In genomic region chr16:68021490-68021889, GRCh38 we compare ENCODE assay signal across 12 cellular contexts. TPM values are rescaled to one million over a fixed set of nuclear protein-coding genes. Genes with fewer than 3 reads are reported as not detected.
DNase-seq lines count a peak whose midpoint lies in the region; ATAC-seq and TF ChIP-seq lines count a peak whose summit lies in the region.
"Had no signal": no experiment of that assay in that cellular context is flagged by ENCODE, and none has a peak within 500 bp of the region (broad histone marks: within the 10 kb centered on the region; RNA-seq: fewer than 3 reads in every experiment).

No MANE protein-coding gene starts in this region.

- no peak for DNase-seq in Calu3
- no peak for DNase-seq in NT2/D1 (ENCODE audit: low read depth, low spot score)
- DNase-seq in endothelial cell (ENCODE audit: low spot score): no peak
- no peak for DNase-seq in cerebellar cortex (ENCODE audit: low spot score)
- DNase-seq in ecto neural progenitor cell (ENCODE audit: low spot score): no peak
- DNase-seq: aorta, foreskin melanocyte, GDM1 had no signal

- peaks cover 1% of the 10 kb centered on the region for H3K27me3 Mint-ChIP-seq in Calu3 (ENCODE audit: unreplicated experiment)
- H3K27me3 Mint-ChIP-seq in endothelial cell (ENCODE audit: unreplicated experiment): peaks cover 1% of the 10 kb centered on the region

- no peak for ATAC-seq in GM21515 (IDR thresholded peaks at IDR 0.05; ENCODE audit: unreplicated experiment)

- CTCF ChIA-PET in Calu3 (lab: Charles Lee): interaction anchor here (1.1 kb wide), 1 partner anchor 19 kb away, joined by 3 read pairs; no protein-coding TSS in a partner anchor

- peak overlapping the region; percentile 62 for H3K4me2 ChIP-seq in parathyroid adenoma (ENCODE audit: low read length)

- H3K4me1 ChIP-seq in NT2/D1 (ENCODE audit: insufficient read depth, insufficient read length): peaks cover 9% of the 10 kb centered on the region
- no peaks in the 10 kb centered on the region for H3K4me1 ChIP-seq in parathyroid adenoma

- H3K4me3 Mint-ChIP-seq in Calu3 (ENCODE audit: low read depth, unreplicated experiment) (peak overlapping the region; percentile 83), endothelial cell (ENCODE audit: unreplicated experiment) (peak overlapping the region; percentile 100)

- H2AFZ ChIP-seq in parathyroid adenoma: no peak overlapping the region

- H3K4me1 Mint-ChIP-seq in Calu3 (ENCODE audit: low read depth, unreplicated experiment) (peaks cover 13% of the 10 kb centered on the region), endothelial cell (ENCODE audit: unreplicated experiment) (peaks cover 14% of the 10 kb centered on the region)

- BruUV-seq in Calu3 (replicated peaks; lab: Mats Ljungman, UMichigan): no TSS peak

- intact Hi-C loops in Calu3 (cut with micrococcal nuclease; ENCODE audit: unreplicated experiment): no loop called here

- H3K27ac ChIP-seq in parathyroid adenoma: no peak overlapping the region

- peaks cover 13% of the 10 kb centered on the region for H3K79me2 ChIP-seq in parathyroid adenoma

- H3K27ac Mint-ChIP-seq in Calu3 (ENCODE audit: unreplicated experiment): no peak overlapping the region
- no peak overlapping the region for H3K27ac Mint-ChIP-seq in endothelial cell (ENCODE audit: unreplicated experiment)

- H3K9me3 ChIP-seq in NT2/D1 (ENCODE audit: insufficient read depth, low read length) (no peaks in the 10 kb centered on the region), parathyroid adenoma (ENCODE audit: control insufficient read depth, low read length) (no peaks in the 10 kb centered on the region)

- TF ChIP-seq CTCF in Calu3 (IDR thresholded peaks at IDR 0.05; ENCODE audit: unreplicated experiment): no peak
- no peak for TF ChIP-seq CTCF in endothelial cell (IDR thresholded peaks at IDR 0.05; ENCODE audit: unreplicated experiment)
- no peak for TF ChIP-seq CTCF in parathyroid adenoma (IDR thresholded peaks at IDR 0.05)

- H3K36me3 ChIP-seq in NT2/D1 (ENCODE audit: insufficient read depth, insufficient read length, low read length): peaks cover 31% of the 10 kb centered on the region
- H3K36me3 ChIP-seq in parathyroid adenoma (ENCODE audit: control insufficient read depth, insufficient read depth, low read length): no peaks in the 10 kb centered on the region

- H3K9ac ChIP-seq in NT2/D1 (ENCODE audit: insufficient read length, low read depth): no peak overlapping the region
- H3K9ac ChIP-seq in parathyroid adenoma: no peak overlapping the region

- peaks cover 42% of the 10 kb centered on the region for H3K36me3 Mint-ChIP-seq in Calu3 (ENCODE audit: insufficient read depth, unreplicated experiment)
- H3K36me3 Mint-ChIP-seq in endothelial cell (ENCODE audit: low read depth, unreplicated experiment): no peaks in the 10 kb centered on the region

- H3K9me3 Mint-ChIP-seq in Calu3 (ENCODE audit: low read depth, unreplicated experiment): no peaks in the 10 kb centered on the region
- no peaks in the 10 kb centered on the region for H3K9me3 Mint-ChIP-seq in endothelial cell (ENCODE audit: unreplicated experiment)

- H3K27me3 ChIP-seq in NT2/D1 (ENCODE audit: insufficient read depth, insufficient read length): no peaks in the 10 kb centered on the region
- no peaks in the 10 kb centered on the region for H3K27me3 ChIP-seq in parathyroid adenoma (ENCODE audit: control insufficient read depth, insufficient read depth, low read length)

- H3K4me3 ChIP-seq in NT2/D1 (ENCODE audit: insufficient read length, low read depth): peak overlapping the region; percentile 98
- H3K4me3 ChIP-seq in parathyroid adenoma (ENCODE audit: low read depth, low read length): peak overlapping the region; percentile 93

RNA-seq across cellular contexts. Expression of gene DDX28, which starts 1.5 kb away (rescaled TPM):
- total RNA-seq in Calu3 (2022) (16.8 and 21.5 TPM in 2 replicates), endothelial cell (ENCODE audit: unreplicated experiment) (10.3 TPM)

RNA-seq across cellular contexts. Expression of gene DUS2, which starts 1.6 kb away (rescaled TPM):
- total RNA-seq in Calu3 (2022) (31.7 and 33.5 TPM in 2 replicates), endothelial cell (ENCODE audit: unreplicated experiment) (16.4 TPM)

RNA-seq across cellular contexts. Expression of gene DPEP2NB, which starts 5.8 kb away (rescaled TPM):
- total RNA-seq in Calu3 (2022) (not detected in 2 replicates), endothelial cell (ENCODE audit: unreplicated experiment) (not detected)
- total RNA-seq: aorta, M059J, mononuclear cell had no signal

RNA-seq across cellular contexts. Expression of gene DPEP2, which starts 22.2 kb away (rescaled TPM):
- not detected in 2 replicates for total RNA-seq in Calu3 (2022)
- 1.0 TPM for total RNA-seq in endothelial cell (ENCODE audit: unreplicated experiment)
- total RNA-seq: M059J had no signal

RNA-seq across cellular contexts. Expression of gene DPEP3, which starts 41.2 kb away (rescaled TPM):
- total RNA-seq in Calu3 (2022) (not detected in 2 replicates), endothelial cell (ENCODE audit: unreplicated experiment) (not detected)
- total RNA-seq: aorta, M059J had no signal
